8 cellular contexts compared by ENCODE assay signal in genomic region chr6:35737413-35738211, GRCh38. TPM values are rescaled to one million over a fixed set of nuclear protein-coding genes. Genes with fewer than 3 reads are reported as not detected.
DNase-seq lines count a peak whose midpoint lies in the region; ATAC-seq and TF ChIP-seq lines count a peak whose summit lies in the region.

No MANE protein-coding gene starts in this region.

- H4K20me1 ChIP-seq in neural cell (ENCODE audit: insufficient read depth) = no peaks in the 10 kb centered on the region

- no peak for TF ChIP-seq POLR2A in erythroblast (IDR thresholded peaks at IDR 0.05; ENCODE audit: low read length)

- H3K36me3 ChIP-seq in BE2C = no peaks in the 10 kb centered on the region
- H3K36me3 ChIP-seq in neural cell (ENCODE audit: insufficient read depth, low read length) = no peaks in the 10 kb centered on the region

- peak; percentile 92 for TF ChIP-seq RAD21 in neural cell (conservative IDR thresholded peaks at IDR 0.05)

- H3K4me1 Mint-ChIP-seq in T-helper 2 cell treated with Interferon-gamma antibody and Interleukin-4, amounts not matched to agents 5 μg/mL and 100 μg/mL, for 36 hours (ENCODE audit: low read depth) = peaks cover 27% of the 10 kb centered on the region

- ATAC-seq in GM21423 (IDR thresholded peaks at IDR 0.05; ENCODE audit: unreplicated experiment) (peak; percentile 41), GM21723 (IDR thresholded peaks at IDR 0.05; ENCODE audit: unreplicated experiment) (no peak), HG03139 (IDR thresholded peaks at IDR 0.05; ENCODE audit: unreplicated experiment) (no peak)

- peak overlapping the region; percentile 76 for H3K27ac Mint-ChIP-seq in T-helper 2 cell treated with Interferon-gamma antibody and Interleukin-4, amounts not matched to agents 5 μg/mL and 100 μg/mL, for 36 hours

- H3K4me3 Mint-ChIP-seq in T-helper 2 cell treated with Interferon-gamma antibody and Interleukin-4, amounts not matched to agents 5 μg/mL and 100 μg/mL, for 36 hours = no peak overlapping the region

- H3K9me3 ChIP-seq in BE2C = no peaks in the 10 kb centered on the region
- H3K9me3 ChIP-seq in neural cell (ENCODE audit: low read length) = no peaks in the 10 kb centered on the region

- H3F3A ChIP-seq in neural cell (ENCODE audit: insufficient read depth, low read length, poor library complexity, severe bottlenecking) = peaks cover 3% of the 10 kb centered on the region

- TF ChIP-seq CTCF in BE2C (IDR thresholded peaks at IDR 0.05; ENCODE audit: low read depth, low read length) (peak; percentile 91), neural cell (IDR thresholded peaks at IDR 0.05; ENCODE audit: poor library complexity, severe bottlenecking) (peak; percentile 95)

- H2AFZ ChIP-seq in neural cell (ENCODE audit: low read depth, low read length) = peak overlapping the region; percentile 18

- DNase-seq in BE2C (peak; percentile 31), NCI-H2081 treated with DMSO at 0.1 percent for 48 hours (lab: John Stamatoyannopoulos, UW) (peak; percentile 22), erythroblast (lab: John Stamatoyannopoulos, UW) (peak; percentile 79 to 84)
- DNase-seq in T-helper 2 cell treated with Interferon-gamma antibody and Interleukin-4, amounts not matched to agents 5 μg/mL and 100 μg/mL, for 36 hours (ENCODE audit: low spot score) = no peak

- H3K4me2 ChIP-seq in neural cell (ENCODE audit: low read length) = no peak overlapping the region

- H3K4me3 ChIP-seq in BE2C (ENCODE audit: low read depth, low read length) (no peak overlapping the region), neural cell (ENCODE audit: low read length) (no peak overlapping the region)

- H3K36me3 Mint-ChIP-seq in T-helper 2 cell treated with Interferon-gamma antibody and Interleukin-4, amounts not matched to agents 5 μg/mL and 100 μg/mL, for 36 hours (ENCODE audit: low read depth) = no peaks in the 10 kb centered on the region

- H3K9me2 ChIP-seq in neural cell (ENCODE audit: insufficient read depth, low read length) = no peaks in the 10 kb centered on the region

- H3K79me2 ChIP-seq in neural cell (replicated peaks; ENCODE audit: insufficient read depth, low read length) = no peaks in the 10 kb centered on the region

- H3K4me1 ChIP-seq in BE2C = peaks cover 3% of the 10 kb centered on the region; the same call in 1 of the 2 replicates

- no peak for TF ChIP-seq EP300 in neural cell (conservative IDR thresholded peaks at IDR 0.05; ENCODE audit: poor library complexity, severe bottlenecking)

- H3K27me3 Mint-ChIP-seq in T-helper 2 cell treated with Interferon-gamma antibody and Interleukin-4, amounts not matched to agents 5 μg/mL and 100 μg/mL, for 36 hours (ENCODE audit: low read depth) = no peaks in the 10 kb centered on the region

- H3K27ac ChIP-seq in neural cell (ENCODE audit: low read length) = no peak overlapping the region

- no peaks in the 10 kb centered on the region for H3K9me3 Mint-ChIP-seq in T-helper 2 cell treated with Interferon-gamma antibody and Interleukin-4, amounts not matched to agents 5 μg/mL and 100 μg/mL, for 36 hours

- H3K27me3 ChIP-seq in BE2C = no peaks in the 10 kb centered on the region
- H3K27me3 ChIP-seq in neural cell (ENCODE audit: insufficient read depth, low read depth, low read length) = no peaks in the 10 kb centered on the region

- no peak overlapping the region for H3K9ac ChIP-seq in neural cell (ENCODE audit: low read length)

TF ChIP-seq in neural cell, 6 proteins besides CTCF, POLR2A, EP300 and RAD21:
- TF ChIP-seq MXI1 (conservative IDR thresholded peaks at IDR 0.05; ENCODE audit: poor library complexity, severe bottlenecking) (peak; percentile 53), EZH2 (IDR thresholded peaks at IDR 0.05; ENCODE audit: borderline replicate concordance, insufficient read depth, low read length, poor library complexity, severe bottlenecking) (no peak), SMC3 (conservative IDR thresholded peaks at IDR 0.05; ENCODE audit: poor library complexity) (peak; percentile 97)

RNA-seq across cellular contexts. Expression of gene ARMC12, which starts 0.8 kb away (rescaled TPM):
- polyA plus RNA-seq in BE2C (2012; ENCODE audit: insufficient read depth, insufficient read length, low read depth) = 3.1 TPM
- polyA plus RNA-seq in neural cell = 2.2 and 4.9 TPM in 2 replicates
- polyA minus RNA-seq in neural cell = 0.49 and 1.3 TPM in 2 replicates

RNA-seq across cellular contexts. Expression of gene CLPSL2, which starts 38.8 kb away (rescaled TPM):
- polyA plus RNA-seq in BE2C (2012; ENCODE audit: insufficient read depth, insufficient read length, low read depth) = not detected
- polyA plus RNA-seq in neural cell = not detected in 2 replicates
- polyA minus RNA-seq in neural cell = not detected in 2 replicates

RNA-seq across cellular contexts. Expression of gene CLPSL1, which starts 43.2 kb away (rescaled TPM):
- polyA plus RNA-seq in BE2C (2012; ENCODE audit: insufficient read depth, insufficient read length, low read depth) = not detected
- not detected in 2 replicates for polyA plus RNA-seq in neural cell
- polyA minus RNA-seq in neural cell = not detected in 2 replicates

RNA-seq across cellular contexts. Expression of gene FKBP5, which starts 48.9 kb away (rescaled TPM):
- 35.2 TPM for polyA plus RNA-seq in BE2C (2012; ENCODE audit: insufficient read depth, insufficient read length, low read depth)
- polyA plus RNA-seq in neural cell = 0.84 and 1.2 TPM in 2 replicates
- 2.3 and 2.7 TPM in 2 replicates for polyA minus RNA-seq in neural cell

RNA-seq across cellular contexts. Expression of gene CLPS, which starts 59.5 kb away (rescaled TPM):
- not detected for polyA plus RNA-seq in BE2C (2012; ENCODE audit: insufficient read depth, insufficient read length, low read depth)
- not detected in 2 replicates for polyA plus RNA-seq in neural cell
- not detected in 2 replicates for polyA minus RNA-seq in neural cell
